15 cellular contexts compared by ENCODE assay signal in genomic region chr9:136565722-136566552, GRCh38. TPM values are rescaled to one million over a fixed set of nuclear protein-coding genes. Genes with fewer than 3 reads are reported as not detected.
DNase-seq lines count a peak whose midpoint lies in the region; ATAC-seq and TF ChIP-seq lines count a peak whose summit lies in the region.
"Had no signal": no experiment of that assay in that cellular context is flagged by ENCODE, and none has a peak within 500 bp of the region (broad histone marks: within the 10 kb centered on the region; RNA-seq: fewer than 3 reads in every experiment).

No MANE protein-coding gene starts in this region.

- peak overlapping the region; percentile 47; the same call in 1 of the 3 replicates for H2BK15ac ChIP-seq in IMR-90 (ENCODE audit: low read depth, low read length)

- H3K4me1 ChIP-seq in IMR-90 (ENCODE audit: control insufficient read depth, insufficient read depth, low read length) (peaks cover 21% of the 10 kb centered on the region), muscle layer of duodenum (ENCODE audit: control insufficient read depth in 1 of 2, insufficient read depth in 2 of 2, low read length in 2 of 2) (peaks cover 4 to 56% of the 10 kb centered on the region in 2 donors), stomach (peaks cover 41 to 65% (median 64%) of the 10 kb centered on the region in 4 donors)

- H3K9me3 ChIP-seq in IMR-90 (ENCODE audit: control insufficient read depth, insufficient read depth, low read length) (no peaks in the 10 kb centered on the region), muscle layer of duodenum (ENCODE audit: control insufficient read depth in 1 of 2, low read length in 2 of 2) (no peaks in the 10 kb centered on the region), stomach (no peaks in the 10 kb centered on the region)

- H3K18ac ChIP-seq in IMR-90 (ENCODE audit: low read depth, low read length): no peak overlapping the region

- 0 out of 2 replicates have a peak overlapping the region, but pooled peaks have one; percentile 6 for H2BK20ac ChIP-seq in IMR-90 (ENCODE audit: low read depth, low read length)

- no peak overlapping the region for H3K14ac ChIP-seq in IMR-90 (replicated peaks; ENCODE audit: low read depth, low read length)

- no peak for TF ChIP-seq CTCF in IMR-90 (conservative IDR thresholded peaks at IDR 0.05; ENCODE audit: low read depth, low read length)
- no peak for TF ChIP-seq CTCF in dorsolateral prefrontal cortex (IDR thresholded peaks at IDR 0.05 in 54 of 56, conservative IDR thresholded peaks at IDR 0.05 in 2 of 56; ENCODE audit: low read depth in 1 of 56, partially characterized antibody in 56 of 56)
- TF ChIP-seq CTCF in stomach (IDR thresholded peaks at IDR 0.05): no peak
- TF ChIP-seq CTCF in GM10266 (IDR thresholded peaks at IDR 0.05; ENCODE audit: control insufficient read depth, insufficient read depth, low read depth, missing control alignments): no peak

- no peak overlapping the region for H3K27ac ChIP-seq in IMR-90 (ENCODE audit: insufficient read depth, low read length)
- peak overlapping the region in 31 of 59 donors; percentile 1 to 83 (median 55) for H3K27ac ChIP-seq in dorsolateral prefrontal cortex
- H3K27ac ChIP-seq in muscle layer of duodenum (ENCODE audit: low read length): peak overlapping the region; percentile 23
- H3K27ac ChIP-seq in stomach: peak overlapping the region; percentile 41 to 81 (median 77)

- no peak overlapping the region for H4K5ac ChIP-seq in IMR-90 (ENCODE audit: low read depth, low read length)

- H3K23ac ChIP-seq in IMR-90 (ENCODE audit: low read depth, low read length): no peak overlapping the region

- no peak for ATAC-seq in IMR-90 (ENCODE audit: low read depth)
- ATAC-seq: activated naive CD8-positive, alpha-beta T cell treated with anti-CD3 and anti-CD28 coated beads, Interleukin-2, amount 50 U/mL, for 24 hours; activated T-cell treated with anti-CD3 and anti-CD28 coated beads, Interleukin-2, amount 50 U/mL, for 4 hours had no signal

- no peak for TF ChIP-seq EP300 in stomach (IDR thresholded peaks at IDR 0.05)

- TF ChIP-seq POLR2A in IMR-90 (IDR thresholded peaks at IDR 0.05; ENCODE audit: low read depth, low read length) (no peak), stomach (IDR thresholded peaks at IDR 0.05) (no peak)

- intact Hi-C loops in IMR-90 (cut with micrococcal nuclease) (no loop called here), dorsolateral prefrontal cortex (cut with DNase I) (loop anchor here in 1 of 2 donors (2.0 kb wide), 1 partner anchor 17 kb away; no protein-coding TSS in a partner anchor), stomach (cut with DNase I; ENCODE audit: low total_unique reads) (no loop called here)

- H4K20me1 ChIP-seq in IMR-90 (ENCODE audit: insufficient read depth, low read length): no peaks in the 10 kb centered on the region

- peaks cover 24% of the 10 kb centered on the region for H3K9me1 ChIP-seq in IMR-90 (ENCODE audit: insufficient read depth, low read length)

- peak overlapping the region; percentile 82; the same call in 1 of the 2 replicates for H2AK5ac ChIP-seq in IMR-90 (ENCODE audit: low read depth, low read length)

- in situ Hi-C loops in IMR-90 (cut with MboI; ENCODE audit: low sequenced_read_pairs): no loop called here

- no peak overlapping the region for H4K8ac ChIP-seq in IMR-90 (ENCODE audit: low read depth in 2 of 2, low read length in 2 of 2)

- no peak for DNase-seq in IMR-90
- DNase-seq in dorsolateral prefrontal cortex: no peak
- DNase-seq in stomach: no peak
- DNase-seq in GM10266 (ENCODE audit: extremely low spot score): no peak
- no peak for DNase-seq in NCI-H1436 (lab: John Stamatoyannopoulos, UW)
- DNase-seq in AG20443 (ENCODE audit: low spot score): no peak
- no peak for DNase-seq in dermis blood vessel endothelial cell
- DNase-seq: activated naive CD8-positive, alpha-beta T cell treated with anti-CD3 and anti-CD28 coated beads, Interleukin-2, amount 50 U/mL, for 24 hours; activated T-cell treated with anti-CD3 and anti-CD28 coated beads, Interleukin-2, amount 50 U/mL, for 4 hours; GOT3; islet precursor cell; NCI-H146; NCI-H510A treated with DMSO at 0.1 percent for 48 hours; stimulated activated CD4-positive, alpha-beta T cell treated with anti-CD3 and anti-CD28 coated beads, Interleukin-4, amount 100 ng/mL, for 4 hours had no signal

- H4K91ac ChIP-seq in IMR-90 (ENCODE audit: insufficient read depth, low read depth, low read length): peak overlapping the region; percentile 66; the same call in 1 of the 2 replicates

- BruUV-seq in IMR-90 (replicated peaks; lab: Mats Ljungman, UMichigan): no TSS peak

- peak overlapping the region; percentile 35; the same call in 1 of the 2 replicates for H3K4ac ChIP-seq in IMR-90 (ENCODE audit: low read depth, low read length)

- H3K56ac ChIP-seq in IMR-90 (ENCODE audit: extremely low read depth, insufficient read depth, low read length): no peak overlapping the region

- H3K9ac ChIP-seq in IMR-90 (ENCODE audit: low read depth, low read length): no peak overlapping the region

- dilution Hi-C loops in IMR-90 (cut with HindIII; ENCODE audit: low sequenced_read_pairs, unreplicated experiment): no loop called here

- no peak overlapping the region for H3K4me2 ChIP-seq in IMR-90 (ENCODE audit: low read depth, low read length)

- H2BK120ac ChIP-seq in IMR-90 (ENCODE audit: low read depth, low read length): peak overlapping the region; percentile 57; the same call in 1 of the 2 replicates

- peak overlapping the region; percentile 55 for H2AK9ac ChIP-seq in IMR-90 (replicated peaks; ENCODE audit: low read depth, low read length, poor library complexity)

- H2AFZ ChIP-seq in IMR-90 (replicated peaks; ENCODE audit: low read length, poor library complexity): peak overlapping the region; percentile 70

- 74% methylated on average over 4 of the region's 24 CpGs; no CpG with 5 or more reads in 1 of the 2 experiments for WGBS in IMR-90 (ENCODE audit: extremely low coverage in 2 of 2, insufficient read length in 1 of 2), 2 experiments
- WGBS in stomach, 5 donors: 78 to 89% (median 89%) methylated on average over 19 to 24 of the region's 24 CpGs

- POLR2A ChIA-PET in IMR-90 (lab: Charles Lee; ENCODE audit: unreplicated experiment): no interaction called here

- peaks cover 0 to 7% of the 10 kb centered on the region in 2 experiments; a peak in 1 of 4 replicates for H3K79me1 ChIP-seq in IMR-90 (ENCODE audit: low read depth in 1 of 2, low read length in 2 of 2)

- H2BK5ac ChIP-seq in IMR-90 (ENCODE audit: low read depth, low read length, poor library complexity, severe bottlenecking): no peak overlapping the region

- H3K36me3 ChIP-seq in IMR-90 (ENCODE audit: control insufficient read depth, insufficient read depth, low read length): no peaks in the 10 kb centered on the region
- H3K36me3 ChIP-seq in muscle layer of duodenum (ENCODE audit: control insufficient read depth in 1 of 2, insufficient read depth in 2 of 2, low read length in 2 of 2): no peaks in the 10 kb centered on the region
- H3K36me3 ChIP-seq in stomach: no peaks in the 10 kb centered on the region

- TF ChIP-seq RAD21 in IMR-90 (IDR thresholded peaks at IDR 0.05; ENCODE audit: low read length): no peak

- no peak overlapping the region for H3K4me3 ChIP-seq in IMR-90 (ENCODE audit: insufficient read depth, low read depth, low read length)
- H3K4me3 ChIP-seq in dorsolateral prefrontal cortex: no peak overlapping the region
- no peak overlapping the region for H3K4me3 ChIP-seq in muscle layer of duodenum (ENCODE audit: low read depth in 1 of 2, low read length in 2 of 2)
- no peak overlapping the region for H3K4me3 ChIP-seq in stomach

- CTCF ChIA-PET in IMR-90 (lab: Yijun Ruan, JAX): no interaction called here

- H3K27me3 ChIP-seq in IMR-90 (ENCODE audit: control insufficient read depth, insufficient read depth, low read length) (no peaks in the 10 kb centered on the region), dorsolateral prefrontal cortex (no peaks in the 10 kb centered on the region), muscle layer of duodenum (ENCODE audit: low read depth, low read length) (no peaks in the 10 kb centered on the region), stomach (no peaks in the 10 kb centered on the region)

TF ChIP-seq in IMR-90, 13 proteins besides CTCF, POLR2A, EP300 and RAD21 (continues in another document):
- no peak for TF ChIP-seq SMC3 (IDR thresholded peaks at IDR 0.05; ENCODE audit: low read depth, low read length)
- TF ChIP-seq MXI1 (IDR thresholded peaks at IDR 0.05; ENCODE audit: borderline replicate concordance, low read depth, low read length): no peak
- TF ChIP-seq NFE2L2 (IDR thresholded peaks at IDR 0.05; ENCODE audit: low read depth, low read length): no peak
- no peak for TF ChIP-seq FOS (IDR thresholded peaks at IDR 0.05; ENCODE audit: low read depth, low read length)
- no peak for TF ChIP-seq USF2 (IDR thresholded peaks at IDR 0.05; ENCODE audit: low read depth, low read length)
- TF ChIP-seq RCOR1 (IDR thresholded peaks at IDR 0.05; ENCODE audit: insufficient replicate concordance, low read length): no peak
- TF ChIP-seq MAFK (IDR thresholded peaks at IDR 0.05; ENCODE audit: low read depth, low read length): no peak
- no peak for TF ChIP-seq ELK1 (IDR thresholded peaks at IDR 0.05; ENCODE audit: borderline replicate concordance, low read depth, low read length)
- no peak for TF ChIP-seq CHD1 (IDR thresholded peaks at IDR 0.05; ENCODE audit: low read depth, low read length)

RNA-seq across cellular contexts. Expression of gene NOTCH1, which starts 20.1 kb away (rescaled TPM):
- total RNA-seq in IMR-90 (2012; rRNA removed) (1.8 and 2.5 TPM in 2 replicates), dorsolateral prefrontal cortex (10 to 100 TPM; 24.0 to 92.1 (median 38.8) TPM), stomach (100 to 1,000 TPM in 1 of 5 donors, 10 to 100 TPM in 4; 18.4 to 338 (median 62.5) TPM), dermis blood vessel endothelial cell (157 and 319 TPM in 2 replicates)
- polyA plus RNA-seq in IMR-90 (2012; rRNA removed) (6.0 and 6.9 TPM in 2 replicates), stomach (1 to 10 TPM; 1.4 to 7.9 (median 2.3) TPM)
- 4.0 and 8.0 TPM in 2 replicates for polyA plus RNA-seq in IMR-90 (2012; cell fraction: cytosol; rRNA removed)
- polyA plus RNA-seq in IMR-90 (2012; cell fraction: nucleus; rRNA removed; ENCODE audit: low replicate concordance): 19.2 and 42.7 TPM in 2 replicates
